ENCODE assay signal across 8 cellular contexts in the genomic region with DNA sequence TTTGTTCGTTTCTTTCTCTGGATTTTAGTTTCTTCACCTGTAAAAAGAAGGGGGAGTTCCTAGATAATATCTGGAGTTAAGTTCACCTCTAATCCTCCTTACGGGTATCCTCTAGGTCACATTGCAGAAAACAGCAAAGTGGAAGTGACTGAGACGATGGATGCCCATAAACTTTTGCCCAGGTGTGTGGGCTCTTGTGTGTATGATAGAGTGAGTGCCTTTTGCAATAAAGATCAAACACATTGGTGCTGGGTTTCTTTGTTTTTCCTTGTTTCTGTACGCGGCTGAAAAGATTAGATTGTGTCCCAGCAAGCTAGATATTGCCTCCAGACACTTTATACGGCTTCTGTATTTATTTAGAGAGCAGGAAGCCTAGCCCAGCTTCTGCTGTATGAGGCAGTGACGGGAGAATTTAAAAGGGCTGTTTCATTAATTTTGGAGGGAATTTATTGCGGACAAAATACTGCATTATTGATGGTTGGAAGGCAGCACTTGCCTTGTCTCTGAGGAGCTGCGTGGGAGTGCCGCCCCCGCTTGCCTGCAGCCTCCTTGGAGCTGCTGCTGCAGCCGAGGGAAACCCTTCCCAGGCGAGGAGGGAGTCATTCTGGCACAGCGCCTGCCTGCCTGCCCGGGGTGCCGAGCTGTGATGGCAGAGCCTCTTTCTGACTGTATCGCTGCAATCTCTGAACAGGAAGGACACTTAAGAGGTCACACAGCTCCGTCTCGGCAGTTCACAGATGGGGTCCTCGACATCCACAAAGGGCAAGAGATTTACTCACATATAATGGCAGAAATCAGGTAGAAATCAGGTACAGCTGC. TPM values are rescaled to one million over a fixed set of nuclear protein-coding genes. Genes with fewer than 3 reads are reported as not detected.
DNase-seq lines count a peak whose midpoint lies in the region; ATAC-seq, FAIRE-seq and TF ChIP-seq lines count a peak whose summit lies in the region.

No MANE protein-coding gene starts in this region.

- H3K27ac ChIP-seq in pancreas, result no peak overlapping the region

- no peak for TF ChIP-seq CTCF in epithelial cell of proximal tubule (conservative IDR thresholded peaks at IDR 0.05; ENCODE audit: low read depth, low read length)
- TF ChIP-seq CTCF in pancreas (IDR thresholded peaks at IDR 0.05), result no peak

- H3K9me3 Mint-ChIP-seq in activated CD4-positive, alpha-beta T cell treated with anti-CD3 and anti-CD28 coated beads, Interleukin-2, amount 10 ng/mL, durations not matched to agents 24 days and 14 days, result no peaks in the 10 kb centered on the region

- FAIRE-seq in pancreas (lab: Jason Lieb, UNC), result no peak

- 12 to 15% methylated on average over 20 of the region's 20 CpGs for WGBS in pancreas, 2 donors

- H3K4me3 Mint-ChIP-seq in activated CD4-positive, alpha-beta T cell treated with anti-CD3 and anti-CD28 coated beads, Interleukin-2, amount 10 ng/mL, durations not matched to agents 24 days and 14 days, result no peak overlapping the region

- H3K27me3 ChIP-seq in pancreas, result peaks cover 0 to 8% (median 0%) of the 10 kb centered on the region in 4 donors

- H3K27ac Mint-ChIP-seq in activated CD4-positive, alpha-beta T cell treated with anti-CD3 and anti-CD28 coated beads, Interleukin-2, amount 10 ng/mL, durations not matched to agents 24 days and 14 days, result no peak overlapping the region

- H3K9me3 ChIP-seq in pancreas, result no peaks in the 10 kb centered on the region

- intact Hi-C loops in pancreas (cut with DNase I), result no loop called here
- intact Hi-C loops in activated CD4-positive, alpha-beta T cell treated with anti-CD3 and anti-CD28 coated beads, Interleukin-2, amount 10 ng/mL, durations not matched to agents 24 days and 14 days (cut with micrococcal nuclease), result no loop called here

- H3K4me1 ChIP-seq in pancreas, result peaks cover 0 to 8% (median 4%) of the 10 kb centered on the region in 3 donors

- H3K4me1 Mint-ChIP-seq in activated CD4-positive, alpha-beta T cell treated with anti-CD3 and anti-CD28 coated beads, Interleukin-2, amount 10 ng/mL, durations not matched to agents 24 days and 14 days, result no peaks in the 10 kb centered on the region

- H3K27me3 Mint-ChIP-seq in activated CD4-positive, alpha-beta T cell treated with anti-CD3 and anti-CD28 coated beads, Interleukin-2, amount 10 ng/mL, durations not matched to agents 24 days and 14 days, result no peaks in the 10 kb centered on the region

- no peaks in the 10 kb centered on the region for H3K36me3 ChIP-seq in pancreas

- DNase-seq in Daoy (ENCODE audit: low read depth) (peak; percentile 93), NCI-H510A (lab: John Stamatoyannopoulos, UW) (peak; percentile 9), epithelial cell of proximal tubule (ENCODE audit: low read depth) (no peak), pancreas (peak in 4 of 6 donors; percentile 24 to 78 (median 60)), DMS53 (lab: John Stamatoyannopoulos, UW) (no peak)
- no peak for DNase-seq in activated CD4-positive, alpha-beta T cell treated with anti-CD3 and anti-CD28 coated beads, Interleukin-2, amount 10 ng/mL, durations not matched to agents 24 days and 14 days

- peak in 3 of 4 donors; percentile 66 to 75 (median 71) for ATAC-seq in pancreas
- no peak for ATAC-seq in GM18505 (IDR thresholded peaks at IDR 0.05; ENCODE audit: unreplicated experiment)
- no peak for ATAC-seq in GM18907 (IDR thresholded peaks at IDR 0.05; ENCODE audit: unreplicated experiment)

- peak overlapping the region; percentile 31 for H3K4me3 ChIP-seq in epithelial cell of proximal tubule (ENCODE audit: low read depth, low read length)
- H3K4me3 ChIP-seq in pancreas, result no peak overlapping the region

- no peak for TF ChIP-seq POLR2A in GM18505 (IDR thresholded peaks at IDR 0.05; ENCODE audit: borderline replicate concordance, extremely low read depth, insufficient read depth, insufficient read length)

- H3K36me3 Mint-ChIP-seq in activated CD4-positive, alpha-beta T cell treated with anti-CD3 and anti-CD28 coated beads, Interleukin-2, amount 10 ng/mL, durations not matched to agents 24 days and 14 days (ENCODE audit: low read depth), result no peaks in the 10 kb centered on the region

RNA-seq across cellular contexts. Expression of a gene that starts 38.6 kb away (rescaled TPM):
- not detected in 2 replicates for total RNA-seq in Daoy (2014; rRNA removed; shearing (Covaris generic))
- not detected in 2 replicates for total RNA-seq in epithelial cell of proximal tubule
- total RNA-seq in pancreas, result not detected
- polyA plus RNA-seq in pancreas, result not detected
- not detected in 2 replicates for total RNA-seq in activated CD4-positive, alpha-beta T cell treated with anti-CD3 and anti-CD28 coated beads, Interleukin-2, amount 10 ng/mL, durations not matched to agents 24 days and 14 days

Comparison
In these comparisons a context has a peak if more than half of its experiments do, and no peak if none do; other contexts are left out.
1. DNase-seq: peak in Daoy (single experiment), NCI-H510A (single experiment) and pancreas (4 of 6); none in epithelial cell of proximal tubule (single experiment), activated CD4-positive, alpha-beta T cell treated with anti-CD3 and anti-CD28 coated beads, Interleukin-2, amount 10 ng/mL, durations not matched to agents 24 days and 14 days (single experiment) and DMS53 (single experiment).
2. ATAC-seq: peak in pancreas (3 of 4); none in GM18505 (single experiment) and GM18907 (single experiment).